ENCODE assay signal across 1 cellular context in the genomic region with DNA sequence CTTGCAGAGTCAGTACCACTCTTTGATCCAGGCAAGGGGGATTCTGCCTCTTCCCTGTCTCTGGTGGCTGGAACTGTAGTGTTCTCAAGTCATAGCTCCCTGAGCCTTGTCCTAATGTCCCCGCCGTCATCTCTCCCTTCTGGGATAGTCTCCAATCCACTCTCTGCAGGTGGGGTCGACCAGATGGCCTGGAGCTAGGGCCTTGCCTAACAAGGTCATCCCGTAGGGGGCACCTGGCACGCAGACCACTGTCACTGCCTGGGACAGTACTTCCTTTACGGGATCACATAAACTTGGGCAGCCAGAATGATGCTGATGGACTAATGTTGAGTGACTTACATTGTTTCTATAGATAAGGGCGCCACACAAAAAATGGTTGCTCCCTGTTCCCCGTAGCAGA.
TF ChIP-seq lines count a peak whose summit lies in the region.

No MANE protein-coding gene starts in this region.

TF ChIP-seq in WTC11, 78 proteins besides CTCF, POLR2A, EP300 and RAD21 (continued from another document):
- TF ChIP-seq STAT6 (CRISPR knock-in tag; conservative IDR thresholded peaks at IDR 0.05; ENCODE audit: low read depth), result no peak
